Comparison of ENCODE assay signal across 8 cellular contexts in genomic region chr1:38000529-38001453, GRCh38. TPM values are rescaled to one million over a fixed set of nuclear protein-coding genes. Genes with fewer than 3 reads are reported as not detected.
DNase-seq lines count a peak whose midpoint lies in the region; ATAC-seq and TF ChIP-seq lines count a peak whose summit lies in the region.

No MANE protein-coding gene starts in this region.

- no peaks in the 10 kb centered on the region for H3K27me3 ChIP-seq in esophagus squamous epithelium
- no peaks in the 10 kb centered on the region for H3K27me3 ChIP-seq in effector memory CD4-positive, alpha-beta T cell (replicated peaks; ENCODE audit: control insufficient read depth, insufficient read depth, low read length, poor library complexity, severe bottlenecking)

- CTCF ChIA-PET in Calu3 (lab: Charles Lee), result interaction anchor here (0.6 to 1.3 kb wide), 4 partner anchors 9 to 1820 kb away, joined by 3 to 4 read pairs (median 4); no protein-coding TSS in a partner anchor

- peaks cover 42 to 96% (median 67%) of the 10 kb centered on the region in 3 donors for H3K4me1 ChIP-seq in esophagus squamous epithelium
- H3K4me1 ChIP-seq in effector memory CD4-positive, alpha-beta T cell (ENCODE audit: control insufficient read depth, insufficient read depth, low read length, poor library complexity, severe bottlenecking), result peaks cover 10% of the 10 kb centered on the region

- 16 to 22% methylated on average over 5 to 6 of the region's 13 CpGs for WGBS in esophagus squamous epithelium, 2 donors

- intact Hi-C loops in Calu3 (cut with micrococcal nuclease; ENCODE audit: unreplicated experiment), result no loop called here
- intact Hi-C loops in esophagus squamous epithelium (cut with DNase I), result no loop called here

- TF ChIP-seq CTCF in Calu3 (IDR thresholded peaks at IDR 0.05; ENCODE audit: unreplicated experiment), result no peak
- no peak for TF ChIP-seq CTCF in esophagus squamous epithelium (IDR thresholded peaks at IDR 0.05)
- no peak for TF ChIP-seq CTCF in neural crest cell (conservative IDR thresholded peaks at IDR 0.05)

- H3K27ac Mint-ChIP-seq in Calu3 (ENCODE audit: unreplicated experiment) (peak overlapping the region; percentile 89), neural crest cell (ENCODE audit: unreplicated experiment) (peak overlapping the region; percentile 100)

- peak overlapping the region; percentile 69 to 92 (median 87) for H3K27ac ChIP-seq in esophagus squamous epithelium
- no peak overlapping the region for H3K27ac ChIP-seq in effector memory CD4-positive, alpha-beta T cell (ENCODE audit: insufficient read depth, low read length, poor library complexity, severe bottlenecking)

- H3K4me3 ChIP-seq in esophagus squamous epithelium, result peak overlapping the region in 2 of 4 donors; percentile 7 to 38
- no peak overlapping the region for H3K4me3 ChIP-seq in effector memory CD4-positive, alpha-beta T cell (ENCODE audit: insufficient read depth, low read depth, low read length, poor library complexity, severe bottlenecking)

- no peaks in the 10 kb centered on the region for H3K9me3 ChIP-seq in esophagus squamous epithelium
- no peaks in the 10 kb centered on the region for H3K9me3 ChIP-seq in effector memory CD4-positive, alpha-beta T cell (ENCODE audit: control insufficient read depth, low read length)

- TF ChIP-seq POLR2A in esophagus squamous epithelium (IDR thresholded peaks at IDR 0.05), result no peak

- DNase-seq in Calu3 (no peak), esophagus squamous epithelium (lab: John Stamatoyannopoulos, UW) (no peak), neural crest cell (ENCODE audit: low read depth, low spot score) (no peak), NCI-H2196 (lab: John Stamatoyannopoulos, UW; ENCODE audit: unreplicated experiment) (no peak), DMS 273 treated with DMSO at 0.1 percent for 48 hours (lab: John Stamatoyannopoulos, UW) (no peak)
- no peak for DNase-seq in effector memory CD4-positive, alpha-beta T cell

- H3K36me3 Mint-ChIP-seq in Calu3 (ENCODE audit: insufficient read depth, unreplicated experiment) (peaks cover 44% of the 10 kb centered on the region), neural crest cell (ENCODE audit: low read depth) (peaks cover 3% of the 10 kb centered on the region)

- H3K4me3 Mint-ChIP-seq in Calu3 (ENCODE audit: low read depth, unreplicated experiment) (peak overlapping the region; percentile 10), neural crest cell (peak overlapping the region; percentile 78)

- no TSS peak for BruUV-seq in Calu3 (replicated peaks; lab: Mats Ljungman, UMichigan)

- ATAC-seq in SK-N-SH treated with all-trans-retinoic acid at 6 μM for 48 hours (peak; percentile 55), HG03097 (IDR thresholded peaks at IDR 0.05; ENCODE audit: low FRiP score, unreplicated experiment) (no peak)

- H3K27me3 Mint-ChIP-seq in Calu3 (ENCODE audit: unreplicated experiment) (no peaks in the 10 kb centered on the region), neural crest cell (ENCODE audit: low read depth) (peaks cover 5% of the 10 kb centered on the region)

- H3K4me1 Mint-ChIP-seq in Calu3 (ENCODE audit: low read depth, unreplicated experiment), result peaks cover 43% of the 10 kb centered on the region
- peaks cover 48% of the 10 kb centered on the region for H3K4me1 Mint-ChIP-seq in neural crest cell

- peaks cover 0 to 25% (median 0%) of the 10 kb centered on the region in 3 donors for H3K36me3 ChIP-seq in esophagus squamous epithelium
- no peaks in the 10 kb centered on the region for H3K36me3 ChIP-seq in effector memory CD4-positive, alpha-beta T cell (ENCODE audit: control insufficient read depth, insufficient read depth, low read length)

- no peaks in the 10 kb centered on the region for H3K9me3 Mint-ChIP-seq in Calu3 (ENCODE audit: low read depth, unreplicated experiment)
- H3K9me3 Mint-ChIP-seq in neural crest cell, result no peaks in the 10 kb centered on the region

TF ChIP-seq in SK-N-SH treated with all-trans-retinoic acid at 6 μM for 48 hours, 23 proteins besides CTCF, POLR2A, EP300 and RAD21 (continues in another document):
- no peak for TF ChIP-seq POU6F1 (CRISPR knock-in tag; IDR thresholded peaks at IDR 0.05; ENCODE audit: borderline replicate concordance, low read depth)
- no peak for TF ChIP-seq GLIS3 (CRISPR knock-in tag; IDR thresholded peaks at IDR 0.05)
- no peak for TF ChIP-seq ZC3H10 (CRISPR knock-in tag; IDR thresholded peaks at IDR 0.05)
- TF ChIP-seq ZFP3 (CRISPR knock-in tag; IDR thresholded peaks at IDR 0.05), result no peak
- no peak for TF ChIP-seq RARB (CRISPR knock-in tag; IDR thresholded peaks at IDR 0.05)
- no peak for TF ChIP-seq ZFP30 (CRISPR knock-in tag; IDR thresholded peaks at IDR 0.05)
- no peak for TF ChIP-seq PPARA (CRISPR knock-in tag; IDR thresholded peaks at IDR 0.05; ENCODE audit: borderline replicate concordance)
- no peak for TF ChIP-seq ISL1 (CRISPR knock-in tag; IDR thresholded peaks at IDR 0.05)
- no peak for TF ChIP-seq PATZ1 (CRISPR knock-in tag; IDR thresholded peaks at IDR 0.05; ENCODE audit: borderline replicate concordance)
- no peak for TF ChIP-seq TCF4 (CRISPR knock-in tag; IDR thresholded peaks at IDR 0.05; ENCODE audit: borderline replicate concordance)
- no peak for TF ChIP-seq CREB5 (CRISPR knock-in tag; IDR thresholded peaks at IDR 0.05; ENCODE audit: low read depth)
- TF ChIP-seq ARNTL (CRISPR knock-in tag; IDR thresholded peaks at IDR 0.05; ENCODE audit: borderline replicate concordance, low read depth), result no peak
- TF ChIP-seq SNAI2 (CRISPR knock-in tag; IDR thresholded peaks at IDR 0.05), result no peak
- TF ChIP-seq ZNF8 (CRISPR knock-in tag; IDR thresholded peaks at IDR 0.05), result no peak
- TF ChIP-seq ZNF70 (CRISPR knock-in tag; IDR thresholded peaks at IDR 0.05), result no peak
- TF ChIP-seq CSDC2 (CRISPR knock-in tag; IDR thresholded peaks at IDR 0.05), result no peak
- TF ChIP-seq TOX (CRISPR knock-in tag; IDR thresholded peaks at IDR 0.05; ENCODE audit: borderline replicate concordance), result no peak
- TF ChIP-seq BACH2 (CRISPR knock-in tag; IDR thresholded peaks at IDR 0.05; ENCODE audit: borderline replicate concordance), result no peak

RNA-seq across cellular contexts. Expression of gene FHL3, which starts 4.5 kb away (rescaled TPM):
- total RNA-seq in Calu3 (2022) (16.9 and 20.4 TPM in 2 replicates), esophagus squamous epithelium (10 to 100 TPM in 3 of 4 donors, 1 to 10 TPM in 1; 6.2 to 18.7 (median 12.4) TPM), neural crest cell (21.2 and 22.4 TPM in 2 replicates)

RNA-seq across cellular contexts. Expression of gene SF3A3, which starts 11.0 kb away (rescaled TPM):
- total RNA-seq in Calu3 (2022), result 75.3 and 91.7 TPM in 2 replicates
- 10 to 100 TPM; 33.9 to 49.7 (median 44.4) TPM for total RNA-seq in esophagus squamous epithelium
- total RNA-seq in neural crest cell, result 113 and 119 TPM in 2 replicates

RNA-seq across cellular contexts. Expression of gene UTP11, which starts 11.7 kb away (rescaled TPM):
- total RNA-seq in Calu3 (2022) (38.5 and 43.0 TPM in 2 replicates), esophagus squamous epithelium (10 to 100 TPM; 38.5 to 71.5 (median 54.5) TPM), neural crest cell (41.2 and 44.5 TPM in 2 replicates)

RNA-seq across cellular contexts. Expression of gene POU3F1, which starts 45.8 kb away (rescaled TPM):
- total RNA-seq in Calu3 (2022) (not detected in 2 replicates), esophagus squamous epithelium (1 to 10 TPM; 2.1 to 4.5 (median 2.8) TPM), neural crest cell (10.7 and 12.1 TPM in 2 replicates)

RNA-seq across cellular contexts. Expression of gene INPP5B, which starts 53.9 kb away (rescaled TPM):
- total RNA-seq in Calu3 (2022) (18.0 and 21.5 TPM in 2 replicates), esophagus squamous epithelium (10 to 100 TPM in 3 of 4 donors, 1 to 10 TPM in 1; 6.2 to 20.4 (median 13.7) TPM), neural crest cell (18.8 and 19.1 TPM in 2 replicates)
